1 cellular context compared by ENCODE assay signal in the genomic region with DNA sequence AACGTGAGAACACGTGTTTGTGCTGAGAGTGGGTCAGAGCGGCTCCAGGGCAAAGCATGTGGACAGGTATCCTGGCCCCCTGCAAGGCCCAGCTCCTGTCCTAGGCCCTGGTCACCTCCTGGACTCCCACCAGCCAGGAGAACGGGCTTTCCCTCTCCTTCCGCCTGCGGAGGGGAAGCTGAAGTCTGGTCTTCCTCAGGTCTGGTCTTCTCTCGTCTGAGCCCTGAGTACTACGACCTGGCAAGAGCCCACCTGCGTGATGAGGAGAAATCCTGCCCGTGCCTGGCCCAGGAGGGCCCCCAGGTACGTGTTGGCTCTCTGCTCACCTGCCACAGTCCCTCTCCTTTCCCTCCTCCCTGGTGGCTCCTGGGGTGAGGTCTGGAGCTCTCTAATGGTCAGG.
TF ChIP-seq lines count a peak whose summit lies in the region.

No MANE protein-coding gene starts in this region.

TF ChIP-seq in IMR-90, 13 proteins besides CTCF, POLR2A, EP300 and RAD21:
- TF ChIP-seq, protein P1, sequence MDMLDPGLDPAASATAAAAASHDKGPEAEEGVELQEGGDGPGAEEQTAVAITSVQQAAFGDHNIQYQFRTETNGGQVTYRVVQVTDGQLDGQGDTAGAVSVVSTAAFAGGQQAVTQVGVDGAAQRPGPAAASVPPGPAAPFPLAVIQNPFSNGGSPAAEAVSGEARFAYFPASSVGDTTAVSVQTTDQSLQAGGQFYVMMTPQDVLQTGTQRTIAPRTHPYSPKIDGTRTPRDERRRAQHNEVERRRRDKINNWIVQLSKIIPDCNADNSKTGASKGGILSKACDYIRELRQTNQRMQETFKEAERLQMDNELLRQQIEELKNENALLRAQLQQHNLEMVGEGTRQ (IDR thresholded peaks at IDR 0.05; ENCODE audit: low read depth, low read length): no peak
- TF ChIP-seq MXI1 (IDR thresholded peaks at IDR 0.05; ENCODE audit: borderline replicate concordance, low read depth, low read length): no peak
- TF ChIP-seq BHLHE40 (IDR thresholded peaks at IDR 0.05; ENCODE audit: low read depth, low read length): no peak
- TF ChIP-seq NFE2L2 (IDR thresholded peaks at IDR 0.05; ENCODE audit: low read depth, low read length): no peak
- no peak for TF ChIP-seq SMC3 (IDR thresholded peaks at IDR 0.05; ENCODE audit: low read depth, low read length)
- TF ChIP-seq, protein P2, sequence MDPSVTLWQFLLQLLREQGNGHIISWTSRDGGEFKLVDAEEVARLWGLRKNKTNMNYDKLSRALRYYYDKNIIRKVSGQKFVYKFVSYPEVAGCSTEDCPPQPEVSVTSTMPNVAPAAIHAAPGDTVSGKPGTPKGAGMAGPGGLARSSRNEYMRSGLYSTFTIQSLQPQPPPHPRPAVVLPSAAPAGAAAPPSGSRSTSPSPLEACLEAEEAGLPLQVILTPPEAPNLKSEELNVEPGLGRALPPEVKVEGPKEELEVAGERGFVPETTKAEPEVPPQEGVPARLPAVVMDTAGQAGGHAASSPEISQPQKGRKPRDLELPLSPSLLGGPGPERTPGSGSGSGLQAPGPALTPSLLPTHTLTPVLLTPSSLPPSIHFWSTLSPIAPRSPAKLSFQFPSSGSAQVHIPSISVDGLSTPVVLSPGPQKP (IDR thresholded peaks at IDR 0.05; ENCODE audit: borderline replicate concordance, low read depth, low read length): no peak
- TF ChIP-seq CHD1 (IDR thresholded peaks at IDR 0.05; ENCODE audit: low read depth, low read length): no peak
